Comparison of ENCODE assay signal across 1 cellular context in genomic region chr2:219571311-219572236, GRCh38.
TF ChIP-seq lines count a peak whose summit lies in the region.

TSS of gene OBSL1 (minus strand) at chr2:219571539. CDS start at chr2:219571232, 307 bp downstream.

TF ChIP-seq in HepG2, 621 proteins besides CTCF, POLR2A, EP300 and RAD21 (continued from another document and continues in another):
- no peak for TF ChIP-seq SP140L (CRISPR knock-in tag; IDR thresholded peaks at IDR 0.05; ENCODE audit: borderline replicate concordance)
- peak; percentile 51; the same call in 1 of the 2 replicates for TF ChIP-seq ZSCAN25 (CRISPR knock-in tag; IDR thresholded peaks at IDR 0.05)
- peak; percentile 59; the same call in 1 of the 2 replicates for TF ChIP-seq NRL (CRISPR knock-in tag; IDR thresholded peaks at IDR 0.05; ENCODE audit: borderline replicate concordance)
- peak; percentile 88 for TF ChIP-seq ZSCAN29 (CRISPR knock-in tag; conservative IDR thresholded peaks at IDR 0.05)
- TF ChIP-seq ZNF580 (CRISPR knock-in tag; IDR thresholded peaks at IDR 0.05; ENCODE audit: borderline replicate concordance, low read depth) = peak; percentile 17; the same call in 1 of the 2 replicates
- no peak for TF ChIP-seq ZNF30 (CRISPR knock-in tag; IDR thresholded peaks at IDR 0.05)
- TF ChIP-seq, protein P1, sequence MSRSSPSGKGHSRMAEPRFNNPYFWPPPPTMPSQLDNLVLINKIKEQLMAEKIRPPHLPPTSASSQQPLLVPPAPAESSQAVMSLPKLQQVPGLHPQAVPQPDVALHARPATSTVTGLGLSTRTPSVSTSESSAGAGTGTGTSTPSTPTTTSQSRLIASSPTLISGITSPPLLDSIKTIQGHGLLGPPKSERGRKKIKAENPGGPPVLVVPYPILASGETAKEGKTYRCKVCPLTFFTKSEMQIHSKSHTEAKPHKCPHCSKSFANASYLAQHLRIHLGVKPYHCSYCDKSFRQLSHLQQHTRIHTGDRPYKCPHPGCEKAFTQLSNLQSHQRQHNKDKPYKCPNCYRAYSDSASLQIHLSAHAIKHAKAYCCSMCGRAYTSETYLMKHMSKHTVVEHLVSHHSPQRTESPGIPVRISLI (CRISPR knock-in tag; IDR thresholded peaks at IDR 0.05; ENCODE audit: borderline replicate concordance) = no peak
- TF ChIP-seq ISX (CRISPR knock-in tag; conservative IDR thresholded peaks at IDR 0.05) = no peak
- TF ChIP-seq ZFP90 (CRISPR knock-in tag; IDR thresholded peaks at IDR 0.05; ENCODE audit: borderline replicate concordance) = no peak
- TF ChIP-seq TCF12 (IDR thresholded peaks at IDR 0.05) = no peak
- peak; percentile 87; the same call in 1 of the 2 replicates for TF ChIP-seq TCF12 (CRISPR knock-in tag; IDR thresholded peaks at IDR 0.05)
- 0 out of 2 replicates have a peak, but pooled peaks have one; percentile 78 for TF ChIP-seq ZNF280B (CRISPR knock-in tag; IDR thresholded peaks at IDR 0.05; ENCODE audit: borderline replicate concordance)
- TF ChIP-seq ZNF260 (CRISPR knock-in tag; IDR thresholded peaks at IDR 0.05; ENCODE audit: borderline replicate concordance, low read depth) = 0 out of 2 replicates have a peak, but pooled peaks have one; percentile 50
- TF ChIP-seq ZNF790 (CRISPR knock-in tag; IDR thresholded peaks at IDR 0.05; ENCODE audit: borderline replicate concordance) = no peak
- no peak; the same call in 1 of the 2 replicates for TF ChIP-seq ZNF619 (CRISPR knock-in tag; IDR thresholded peaks at IDR 0.05)
- TF ChIP-seq NCOA5 (CRISPR knock-in tag; IDR thresholded peaks at IDR 0.05) = no peak
- TF ChIP-seq, protein P2, sequence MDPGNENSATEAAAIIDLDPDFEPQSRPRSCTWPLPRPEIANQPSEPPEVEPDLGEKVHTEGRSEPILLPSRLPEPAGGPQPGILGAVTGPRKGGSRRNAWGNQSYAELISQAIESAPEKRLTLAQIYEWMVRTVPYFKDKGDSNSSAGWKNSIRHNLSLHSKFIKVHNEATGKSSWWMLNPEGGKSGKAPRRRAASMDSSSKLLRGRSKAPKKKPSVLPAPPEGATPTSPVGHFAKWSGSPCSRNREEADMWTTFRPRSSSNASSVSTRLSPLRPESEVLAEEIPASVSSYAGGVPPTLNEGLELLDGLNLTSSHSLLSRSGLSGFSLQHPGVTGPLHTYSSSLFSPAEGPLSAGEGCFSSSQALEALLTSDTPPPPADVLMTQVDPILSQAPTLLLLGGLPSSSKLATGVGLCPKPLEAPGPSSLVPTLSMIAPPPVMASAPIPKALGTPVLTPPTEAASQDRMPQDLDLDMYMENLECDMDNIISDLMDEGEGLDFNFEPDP (CRISPR knock-in tag; conservative IDR thresholded peaks at IDR 0.05) = no peak
- TF ChIP-seq MAFK (conservative IDR thresholded peaks at IDR 0.05 in 1 of 2, IDR thresholded peaks at IDR 0.05 in 1 of 2; ENCODE audit: low read length in 2 of 2) = no peak
- TF ChIP-seq XBP1 (CRISPR knock-in tag; IDR thresholded peaks at IDR 0.05) = no peak
- TF ChIP-seq ZNF574 (CRISPR knock-in tag; IDR thresholded peaks at IDR 0.05) = peak; percentile 64
- no peak for TF ChIP-seq ZMAT5 (CRISPR knock-in tag; IDR thresholded peaks at IDR 0.05; ENCODE audit: borderline replicate concordance, low read depth)
- no peak for TF ChIP-seq ZNF343 (CRISPR knock-in tag; IDR thresholded peaks at IDR 0.05)
- peak; percentile 52; the same call in 1 of the 2 replicates for TF ChIP-seq ZBTB10 (CRISPR knock-in tag; IDR thresholded peaks at IDR 0.05; ENCODE audit: borderline replicate concordance)
- TF ChIP-seq IRF1 (CRISPR knock-in tag; IDR thresholded peaks at IDR 0.05; ENCODE audit: low read depth) = no peak
- TF ChIP-seq ZNF33A (CRISPR knock-in tag; IDR thresholded peaks at IDR 0.05; ENCODE audit: borderline replicate concordance) = no peak
- TF ChIP-seq ZNF792 (CRISPR knock-in tag; IDR thresholded peaks at IDR 0.05) = 0 out of 2 replicates have a peak, but pooled peaks have one; percentile 33
- TF ChIP-seq MED8 (CRISPR knock-in tag; IDR thresholded peaks at IDR 0.05; ENCODE audit: insufficient replicate concordance) = peak; percentile 61
- TF ChIP-seq PRDM4 (CRISPR knock-in tag; IDR thresholded peaks at IDR 0.05; ENCODE audit: borderline replicate concordance) = no peak
- TF ChIP-seq, protein P3, sequence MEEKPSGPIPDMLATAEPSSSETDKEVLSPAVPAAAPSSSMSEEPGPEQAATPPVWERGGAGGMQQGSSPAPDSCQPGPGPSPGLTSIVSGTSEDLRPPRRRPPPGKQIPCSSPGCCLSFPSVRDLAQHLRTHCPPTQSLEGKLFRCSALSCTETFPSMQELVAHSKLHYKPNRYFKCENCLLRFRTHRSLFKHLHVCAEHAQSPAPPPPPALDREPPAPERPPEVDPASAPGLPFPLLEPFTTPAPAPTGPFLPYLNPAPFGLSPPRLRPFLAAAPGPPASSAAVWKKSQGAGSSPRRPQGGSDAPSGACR (CRISPR knock-in tag; IDR thresholded peaks at IDR 0.05) = no peak
- TF ChIP-seq ZBTB21 (CRISPR knock-in tag; IDR thresholded peaks at IDR 0.05) = no peak
- 0 out of 2 replicates have a peak, but pooled peaks have one; percentile 16 for TF ChIP-seq SAFB2 (CRISPR knock-in tag; IDR thresholded peaks at IDR 0.05; ENCODE audit: borderline replicate concordance, low read depth)
- peak; percentile 97 for TF ChIP-seq PAXIP1 (CRISPR knock-in tag; conservative IDR thresholded peaks at IDR 0.05)
- no peak for TF ChIP-seq PPARG (CRISPR knock-in tag; conservative IDR thresholded peaks at IDR 0.05)
